ENCODE assay signal across 13 cellular contexts in the genomic region with DNA sequence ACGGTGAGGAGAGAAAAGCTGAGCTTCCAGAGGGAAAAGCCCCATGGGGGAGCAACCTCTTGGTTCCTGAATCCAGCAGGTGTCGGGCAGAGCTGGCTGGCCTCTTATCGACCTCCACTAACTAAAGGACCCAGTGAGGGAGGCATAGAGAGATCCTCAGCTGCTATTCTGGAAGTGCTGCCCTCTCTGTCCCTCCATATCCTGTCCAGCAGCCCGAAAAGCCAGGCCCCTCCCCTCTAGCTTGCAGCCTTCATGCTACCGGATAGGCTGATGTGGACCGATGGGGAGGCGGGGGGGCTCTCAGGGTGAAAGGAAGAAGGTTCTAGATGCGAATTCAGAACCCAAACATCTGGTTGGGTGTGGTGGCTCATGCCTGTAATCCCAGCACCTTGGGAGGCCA. TPM values are rescaled to one million over a fixed set of nuclear protein-coding genes. Genes with fewer than 3 reads are reported as not detected.
"Had no signal": no experiment of that assay in that cellular context is flagged by ENCODE, and none has a peak within 500 bp of the region (broad histone marks: within the 10 kb centered on the region; RNA-seq: fewer than 3 reads in every experiment).

No MANE protein-coding gene starts in this region.

- H3K27ac Mint-ChIP-seq: activated CD4-positive, alpha-beta memory T cell treated with anti-CD3 and anti-CD28 coated beads, Interleukin-2, amount 10 ng/mL, durations not matched to agents 7 days and 5 days; activated naive CD4-positive, alpha-beta T cell treated with anti-CD3 and anti-CD28 coated beads for 36 hours; natural killer cell treated with Interleukin-12 subunit alpha and Interleukin-12 subunit beta and Interleukin-15 and Interleukin-18, amount 100 ng/mL, for 72 hours had no signal

- H3K36me3 Mint-ChIP-seq: natural killer cell treated with Interleukin-12 subunit alpha and Interleukin-12 subunit beta and Interleukin-15 and Interleukin-18, amount 100 ng/mL, for 72 hours had no signal

- H3K27ac ChIP-seq: SJSA1 had no signal

- H3K9me3 Mint-ChIP-seq: activated CD4-positive, alpha-beta memory T cell treated with anti-CD3 and anti-CD28 coated beads, Interleukin-2, amount 10 ng/mL, durations not matched to agents 7 days and 5 days; activated naive CD4-positive, alpha-beta T cell treated with anti-CD3 and anti-CD28 coated beads for 36 hours; natural killer cell treated with Interleukin-12 subunit alpha and Interleukin-12 subunit beta and Interleukin-15 and Interleukin-18, amount 100 ng/mL, for 72 hours; type B pancreatic cell had no signal

- H3K27me3 Mint-ChIP-seq: natural killer cell treated with Interleukin-12 subunit alpha and Interleukin-12 subunit beta and Interleukin-15 and Interleukin-18, amount 100 ng/mL, for 72 hours; progenitor cell of endocrine pancreas; type B pancreatic cell had no signal

- ATAC-seq: mucosa of descending colon; natural killer cell treated with Interleukin-12 subunit alpha and Interleukin-12 subunit beta and Interleukin-15 and Interleukin-18, amount 100 ng/mL, for 72 hours had no signal

- H3K9me3 ChIP-seq: mucosa of descending colon, SJSA1 had no signal

- H3K27me3 ChIP-seq: SJSA1 had no signal

- DNase-seq: activated CD4-positive, alpha-beta memory T cell treated with anti-CD3 and anti-CD28 coated beads, Interleukin-2, amount 10 ng/mL, durations not matched to agents 7 days and 5 days; activated naive CD4-positive, alpha-beta T cell treated with anti-CD3 and anti-CD28 coated beads for 36 hours; central memory CD4-positive, alpha-beta T cell; effector CD4-positive, alpha-beta T cell; left cardiac atrium; mammary epithelial cell; SW 1271 had no signal

- H3K4me3 Mint-ChIP-seq: activated CD4-positive, alpha-beta memory T cell treated with anti-CD3 and anti-CD28 coated beads, Interleukin-2, amount 10 ng/mL, durations not matched to agents 7 days and 5 days; activated naive CD4-positive, alpha-beta T cell treated with anti-CD3 and anti-CD28 coated beads for 36 hours; natural killer cell treated with Interleukin-12 subunit alpha and Interleukin-12 subunit beta and Interleukin-15 and Interleukin-18, amount 100 ng/mL, for 72 hours had no signal

- H3K4me3 ChIP-seq: coronary artery, mucosa of descending colon, SJSA1 had no signal

RNA-seq across cellular contexts. Expression of a gene that starts 42.3 kb away (rescaled TPM):
- total RNA-seq: mammary epithelial cell; natural killer cell treated with Interleukin-12 subunit alpha and Interleukin-12 subunit beta and Interleukin-15 and Interleukin-18, amount 100 ng/mL, for 72 hours; SJSA1 had no signal
